In genomic region chr18:10842821-10843220, GRCh38 we compare ENCODE assay signal across 19 cellular contexts.
"Had no signal": no experiment of that assay in that cellular context is flagged by ENCODE, and none has a peak within 500 bp of the region (broad histone marks: within the 10 kb centered on the region; RNA-seq: fewer than 3 reads in every experiment).

No MANE protein-coding gene starts in this region.

- H3K27ac Mint-ChIP-seq: dendritic cell treated with granulocyte-macrophage colony-stimulating factor and Interleukin-4, amounts not matched to agents 40 ng/mL and 50 ng/mL, for 4 days; effector memory CD8-positive, alpha-beta T cell; memory B cell; naive B cell; stimulated activated effector memory CD8-positive, alpha-beta T cell treated with anti-CD3 and anti-CD28 coated beads, Interleukin-12 subunit alpha, Interleukin-12 subunit beta, amount 100 ng/mL, for 72 hours had no signal

- H3K9me3 Mint-ChIP-seq: central memory CD8-positive, alpha-beta T cell; dendritic cell treated with granulocyte-macrophage colony-stimulating factor and Interleukin-4, amounts not matched to agents 40 ng/mL and 50 ng/mL, for 4 days; effector memory CD8-positive, alpha-beta T cell; stimulated activated effector memory CD8-positive, alpha-beta T cell treated with anti-CD3 and anti-CD28 coated beads, Interleukin-12 subunit alpha, Interleukin-12 subunit beta, amount 100 ng/mL, for 72 hours had no signal

- H3K4me1 Mint-ChIP-seq: central memory CD8-positive, alpha-beta T cell; memory B cell; naive B cell; stimulated activated effector memory CD8-positive, alpha-beta T cell treated with anti-CD3 and anti-CD28 coated beads, Interleukin-12 subunit alpha, Interleukin-12 subunit beta, amount 100 ng/mL, for 72 hours had no signal

- DNase-seq: effector memory CD8-positive, alpha-beta T cell; esophagus squamous epithelium; heart left ventricle; hypothalamus; islet precursor cell; left ventricle myocardium inferior; lower lobe of right lung; naive B cell; posterior cingulate gyrus; sigmoid colon; stimulated activated CD4-positive, alpha-beta T cell treated with anti-CD3 and anti-CD28 coated beads, Interleukin-2, amount 100 ng/mL, for 48 hours; stimulated activated CD8-positive, alpha-beta memory T cell treated with anti-CD3 and anti-CD28 coated beads, Interleukin-4, amount 100 ng/mL, for 48 hours; stimulated activated naive CD8-positive, alpha-beta T cell treated with anti-CD3 and anti-CD28 coated beads, Interleukin-15, Interleukin-2, amounts not matched to agents 100 U/mL and 50 U/mL, for 24 hours; tibial artery; upper lobe of left lung had no signal

- H3K36me3 Mint-ChIP-seq: memory B cell; naive B cell; stimulated activated effector memory CD8-positive, alpha-beta T cell treated with anti-CD3 and anti-CD28 coated beads, Interleukin-12 subunit alpha, Interleukin-12 subunit beta, amount 100 ng/mL, for 72 hours had no signal

- H3K4me3 Mint-ChIP-seq: central memory CD8-positive, alpha-beta T cell; dendritic cell treated with granulocyte-macrophage colony-stimulating factor and Interleukin-4, amounts not matched to agents 40 ng/mL and 50 ng/mL, for 4 days; effector memory CD8-positive, alpha-beta T cell; memory B cell; naive B cell; stimulated activated effector memory CD8-positive, alpha-beta T cell treated with anti-CD3 and anti-CD28 coated beads, Interleukin-12 subunit alpha, Interleukin-12 subunit beta, amount 100 ng/mL, for 72 hours had no signal

- ATAC-seq: effector memory CD8-positive, alpha-beta T cell; lower lobe of right lung; stimulated activated effector memory CD8-positive, alpha-beta T cell treated with anti-CD3 and anti-CD28 coated beads, Interleukin-12 subunit alpha, Interleukin-12 subunit beta, amount 100 ng/mL, for 72 hours; stimulated activated naive CD8-positive, alpha-beta T cell treated with anti-CD3 and anti-CD28 coated beads, Interleukin-15, Interleukin-2, amounts not matched to agents 100 U/mL and 50 U/mL, for 24 hours had no signal

- H3K27me3 Mint-ChIP-seq: dendritic cell treated with granulocyte-macrophage colony-stimulating factor and Interleukin-4, amounts not matched to agents 40 ng/mL and 50 ng/mL, for 4 days had no signal
